In genomic region chr5:151659001-151659754, GRCh38 we compare ENCODE assay signal across 8 cellular contexts. TPM values are rescaled to one million over a fixed set of nuclear protein-coding genes. Genes with fewer than 3 reads are reported as not detected.
DNase-seq lines count a peak whose midpoint lies in the region; ATAC-seq lines count a peak whose summit lies in the region.

No MANE protein-coding gene starts in this region.

- peaks cover 8 to 17% of the 10 kb centered on the region in 2 donors for H3K27me3 Mint-ChIP-seq in natural killer cell treated with Interleukin-12 subunit alpha and Interleukin-12 subunit beta and Interleukin-15 and Interleukin-18, amount 100 ng/mL, for 72 hours

- H3K27ac Mint-ChIP-seq in natural killer cell treated with Interleukin-12 subunit alpha and Interleukin-12 subunit beta and Interleukin-15 and Interleukin-18, amount 100 ng/mL, for 72 hours = no peak overlapping the region

- H3K9me3 Mint-ChIP-seq in natural killer cell treated with Interleukin-12 subunit alpha and Interleukin-12 subunit beta and Interleukin-15 and Interleukin-18, amount 100 ng/mL, for 72 hours = no peaks in the 10 kb centered on the region

- DNase-seq in DMS 273 treated with DMSO at 0.1 percent for 48 hours (lab: John Stamatoyannopoulos, UW) (peak; percentile 32), HuH-7 (ENCODE audit: low spot score) (peak; percentile 71), OCI-M2 (lab: John Stamatoyannopoulos, UW; ENCODE audit: unreplicated experiment) (peak; percentile 16), activated T-cell treated with anti-CD3 and anti-CD28 coated beads for 48 hours (ENCODE audit: low read depth) (peak; percentile 76), fibroblast of gingiva (ENCODE audit: low read depth) (peak; percentile 75)
- DNase-seq in natural killer cell treated with Interleukin-12 subunit alpha and Interleukin-12 subunit beta and Interleukin-15 and Interleukin-18, amount 100 ng/mL, for 72 hours (ENCODE audit: low spot score) = peak; percentile 84
- DNase-seq in stimulated activated naive CD4-positive, alpha-beta T cell (lab: John Stamatoyannopoulos, UW) = peak; percentile 49 to 74 (median 70)

- H3K36me3 Mint-ChIP-seq in natural killer cell treated with Interleukin-12 subunit alpha and Interleukin-12 subunit beta and Interleukin-15 and Interleukin-18, amount 100 ng/mL, for 72 hours = no peaks in the 10 kb centered on the region

- peaks cover 6% of the 10 kb centered on the region in 2 donors for H3K4me1 Mint-ChIP-seq in natural killer cell treated with Interleukin-12 subunit alpha and Interleukin-12 subunit beta and Interleukin-15 and Interleukin-18, amount 100 ng/mL, for 72 hours (ENCODE audit: low read depth in 2 of 2)

- no peak overlapping the region for H3K4me3 Mint-ChIP-seq in natural killer cell treated with Interleukin-12 subunit alpha and Interleukin-12 subunit beta and Interleukin-15 and Interleukin-18, amount 100 ng/mL, for 72 hours

- peak; percentile 62 for ATAC-seq in GM21515 (IDR thresholded peaks at IDR 0.05; ENCODE audit: unreplicated experiment)
- peak; percentile 83 to 91 for ATAC-seq in natural killer cell treated with Interleukin-12 subunit alpha and Interleukin-12 subunit beta and Interleukin-15 and Interleukin-18, amount 100 ng/mL, for 72 hours

RNA-seq across cellular contexts. Expression of gene SPARC, which starts 27.5 kb away (rescaled TPM):
- not detected for total RNA-seq in natural killer cell treated with Interleukin-12 subunit alpha and Interleukin-12 subunit beta and Interleukin-15 and Interleukin-18, amount 100 ng/mL, for 72 hours

Comparison
In these comparisons a context has a peak if more than half of its experiments do, and no peak if none do; other contexts are left out.
1. Peak in every context shown above with its lines: DNase-seq and ATAC-seq.
2. DNase-seq: peak in every context shown above with its lines; median percentile 84 in natural killer cell treated with Interleukin-12 subunit alpha and Interleukin-12 subunit beta and Interleukin-15 and Interleukin-18, amount 100 ng/mL, for 72 hours; 76 in activated T-cell treated with anti-CD3 and anti-CD28 coated beads for 48 hours; 75 in fibroblast of gingiva; 71 in HuH-7; 70 in stimulated activated naive CD4-positive, alpha-beta T cell; 32 in DMS 273 treated with DMSO at 0.1 percent for 48 hours; 16 in OCI-M2.